ENCODE assay signal across 1 cellular context in the genomic region with DNA sequence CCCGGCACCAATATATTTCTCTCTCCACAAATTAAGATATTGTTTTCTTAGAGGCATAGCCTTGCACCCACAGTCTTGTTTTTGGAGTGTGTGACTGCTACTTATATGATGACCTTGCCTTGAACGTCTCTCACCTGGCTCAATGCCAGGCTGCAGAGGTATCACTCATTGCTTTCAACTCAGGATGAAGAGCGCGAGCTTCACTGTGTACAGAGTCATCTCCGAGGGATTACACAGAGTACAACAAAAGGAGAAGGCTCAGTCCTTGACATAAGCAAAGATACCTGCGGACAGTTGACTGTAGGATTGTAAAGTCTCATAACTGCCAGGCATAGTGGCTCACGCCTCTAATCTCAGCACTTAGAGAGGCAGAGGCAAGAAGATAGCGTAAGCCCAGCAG.
A peak's percentile ranks its signal among the peaks of the same experiment; 100 is the strongest.
TF ChIP-seq lines count a peak whose summit lies in the region.

No MANE protein-coding gene starts in this region.

TF ChIP-seq in HepG2, 621 proteins besides CTCF, POLR2A, EP300 and RAD21 (continued from another document and continues in another):
- TF ChIP-seq MYNN (CRISPR knock-in tag; IDR thresholded peaks at IDR 0.05; ENCODE audit: low read depth): no peak
- TF ChIP-seq U2AF2 (IDR thresholded peaks at IDR 0.05; ENCODE audit: low read depth, low read length): no peak
- TF ChIP-seq ZNF709 (CRISPR knock-in tag; IDR thresholded peaks at IDR 0.05): no peak
- no peak for TF ChIP-seq MEF2D (CRISPR knock-in tag; IDR thresholded peaks at IDR 0.05)
- TF ChIP-seq BCL6 (CRISPR knock-in tag; IDR thresholded peaks at IDR 0.05): peak; percentile 61
- TF ChIP-seq, protein P1, sequence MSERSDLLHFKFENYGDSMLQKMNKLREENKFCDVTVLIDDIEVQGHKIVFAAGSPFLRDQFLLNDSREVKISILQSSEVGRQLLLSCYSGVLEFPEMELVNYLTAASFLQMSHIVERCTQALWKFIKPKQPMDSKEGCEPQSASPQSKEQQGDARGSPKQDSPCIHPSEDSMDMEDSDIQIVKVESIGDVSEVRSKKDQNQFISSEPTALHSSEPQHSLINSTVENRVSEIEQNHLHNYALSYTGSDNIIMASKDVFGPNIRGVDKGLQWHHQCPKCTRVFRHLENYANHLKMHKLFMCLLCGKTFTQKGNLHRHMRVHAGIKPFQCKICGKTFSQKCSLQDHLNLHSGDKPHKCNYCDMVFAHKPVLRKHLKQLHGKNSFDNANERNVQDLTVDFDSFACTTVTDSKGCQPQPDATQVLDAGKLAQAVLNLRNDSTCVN (CRISPR knock-in tag; IDR thresholded peaks at IDR 0.05; ENCODE audit: borderline replicate concordance): no peak
- no peak for TF ChIP-seq FIP1L1 (IDR thresholded peaks at IDR 0.05; ENCODE audit: borderline replicate concordance, insufficient read depth, low read depth, low read length)
- no peak for TF ChIP-seq ZNF382 (CRISPR knock-in tag; IDR thresholded peaks at IDR 0.05; ENCODE audit: borderline replicate concordance)
- TF ChIP-seq ZNF83 (CRISPR knock-in tag; IDR thresholded peaks at IDR 0.05; ENCODE audit: borderline replicate concordance): no peak
- TF ChIP-seq TEAD3 (CRISPR knock-in tag; optimal IDR thresholded peaks at IDR 0.05; ENCODE audit: borderline replicate concordance): no peak
- TF ChIP-seq WIZ (CRISPR knock-in tag; IDR thresholded peaks at IDR 0.05): no peak
- TF ChIP-seq ZNF567 (CRISPR knock-in tag; IDR thresholded peaks at IDR 0.05; ENCODE audit: borderline replicate concordance): no peak
- TF ChIP-seq HNRNPUL1 (IDR thresholded peaks at IDR 0.05; ENCODE audit: low read depth, low read length): no peak
- no peak for TF ChIP-seq SUZ12 (IDR thresholded peaks at IDR 0.05; ENCODE audit: low read depth, low read length)
- TF ChIP-seq ZNF350 (CRISPR knock-in tag; IDR thresholded peaks at IDR 0.05; ENCODE audit: borderline replicate concordance, low read depth): no peak
- no peak for TF ChIP-seq PAWR (CRISPR knock-in tag; IDR thresholded peaks at IDR 0.05; ENCODE audit: borderline replicate concordance)
- TF ChIP-seq, protein P2, sequence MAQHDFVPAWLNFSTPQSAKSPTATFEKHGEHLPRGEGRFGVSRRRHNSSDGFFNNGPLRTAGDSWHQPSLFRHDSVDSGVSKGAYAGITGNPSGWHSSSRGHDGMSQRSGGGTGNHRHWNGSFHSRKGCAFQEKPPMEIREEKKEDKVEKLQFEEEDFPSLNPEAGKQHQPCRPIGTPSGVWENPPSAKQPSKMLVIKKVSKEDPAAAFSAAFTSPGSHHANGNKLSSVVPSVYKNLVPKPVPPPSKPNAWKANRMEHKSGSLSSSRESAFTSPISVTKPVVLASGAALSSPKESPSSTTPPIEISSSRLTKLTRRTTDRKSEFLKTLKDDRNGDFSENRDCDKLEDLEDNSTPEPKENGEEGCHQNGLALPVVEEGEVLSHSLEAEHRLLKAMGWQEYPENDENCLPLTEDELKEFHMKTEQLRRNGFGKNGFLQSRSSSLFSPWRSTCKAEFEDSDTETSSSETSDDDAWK (CRISPR knock-in tag; IDR thresholded peaks at IDR 0.05): no peak
- no peak for TF ChIP-seq ASH2L (IDR thresholded peaks at IDR 0.05; ENCODE audit: insufficient read length, low read depth, low read length)
- no peak for TF ChIP-seq ZNF616 (CRISPR knock-in tag; IDR thresholded peaks at IDR 0.05; ENCODE audit: low read depth)
- TF ChIP-seq FOXA3 (CRISPR knock-in tag; IDR thresholded peaks at IDR 0.05): peak; percentile 79
- TF ChIP-seq, protein P3, sequence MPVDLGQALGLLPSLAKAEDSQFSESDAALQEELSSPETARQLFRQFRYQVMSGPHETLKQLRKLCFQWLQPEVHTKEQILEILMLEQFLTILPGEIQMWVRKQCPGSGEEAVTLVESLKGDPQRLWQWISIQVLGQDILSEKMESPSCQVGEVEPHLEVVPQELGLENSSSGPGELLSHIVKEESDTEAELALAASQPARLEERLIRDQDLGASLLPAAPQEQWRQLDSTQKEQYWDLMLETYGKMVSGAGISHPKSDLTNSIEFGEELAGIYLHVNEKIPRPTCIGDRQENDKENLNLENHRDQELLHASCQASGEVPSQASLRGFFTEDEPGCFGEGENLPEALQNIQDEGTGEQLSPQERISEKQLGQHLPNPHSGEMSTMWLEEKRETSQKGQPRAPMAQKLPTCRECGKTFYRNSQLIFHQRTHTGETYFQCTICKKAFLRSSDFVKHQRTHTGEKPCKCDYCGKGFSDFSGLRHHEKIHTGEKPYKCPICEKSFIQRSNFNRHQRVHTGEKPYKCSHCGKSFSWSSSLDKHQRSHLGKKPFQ (CRISPR knock-in tag; IDR thresholded peaks at IDR 0.05; ENCODE audit: insufficient replicate concordance): no peak
- TF ChIP-seq ELF1 (CRISPR knock-in tag; IDR thresholded peaks at IDR 0.05): no peak
- TF ChIP-seq RARA (CRISPR knock-in tag; IDR thresholded peaks at IDR 0.05): peak; percentile 88
- TF ChIP-seq, protein P4, sequence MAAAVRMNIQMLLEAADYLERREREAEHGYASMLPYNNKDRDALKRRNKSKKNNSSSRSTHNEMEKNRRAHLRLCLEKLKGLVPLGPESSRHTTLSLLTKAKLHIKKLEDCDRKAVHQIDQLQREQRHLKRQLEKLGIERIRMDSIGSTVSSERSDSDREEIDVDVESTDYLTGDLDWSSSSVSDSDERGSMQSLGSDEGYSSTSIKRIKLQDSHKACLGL (CRISPR knock-in tag; IDR thresholded peaks at IDR 0.05): no peak
- TF ChIP-seq, protein P5, sequence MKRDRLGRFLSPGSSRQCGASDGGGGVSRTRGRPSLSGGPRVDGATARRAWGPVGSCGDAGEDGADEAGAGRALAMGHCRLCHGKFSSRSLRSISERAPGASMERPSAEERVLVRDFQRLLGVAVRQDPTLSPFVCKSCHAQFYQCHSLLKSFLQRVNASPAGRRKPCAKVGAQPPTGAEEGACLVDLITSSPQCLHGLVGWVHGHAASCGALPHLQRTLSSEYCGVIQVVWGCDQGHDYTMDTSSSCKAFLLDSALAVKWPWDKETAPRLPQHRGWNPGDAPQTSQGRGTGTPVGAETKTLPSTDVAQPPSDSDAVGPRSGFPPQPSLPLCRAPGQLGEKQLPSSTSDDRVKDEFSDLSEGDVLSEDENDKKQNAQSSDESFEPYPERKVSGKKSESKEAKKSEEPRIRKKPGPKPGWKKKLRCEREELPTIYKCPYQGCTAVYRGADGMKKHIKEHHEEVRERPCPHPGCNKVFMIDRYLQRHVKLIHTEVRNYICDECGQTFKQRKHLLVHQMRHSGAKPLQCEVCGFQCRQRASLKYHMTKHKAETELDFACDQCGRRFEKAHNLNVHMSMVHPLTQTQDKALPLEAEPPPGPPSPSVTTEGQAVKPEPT (CRISPR knock-in tag; IDR thresholded peaks at IDR 0.05; ENCODE audit: low read depth): no peak
- TF ChIP-seq MEIS1 (CRISPR knock-in tag; IDR thresholded peaks at IDR 0.05; ENCODE audit: borderline replicate concordance): no peak
- no peak for TF ChIP-seq CHCHD3 (CRISPR knock-in tag; IDR thresholded peaks at IDR 0.05)
- TF ChIP-seq ZBTB3 (CRISPR knock-in tag; IDR thresholded peaks at IDR 0.05; ENCODE audit: borderline replicate concordance, low read depth): no peak
- TF ChIP-seq, protein P6, sequence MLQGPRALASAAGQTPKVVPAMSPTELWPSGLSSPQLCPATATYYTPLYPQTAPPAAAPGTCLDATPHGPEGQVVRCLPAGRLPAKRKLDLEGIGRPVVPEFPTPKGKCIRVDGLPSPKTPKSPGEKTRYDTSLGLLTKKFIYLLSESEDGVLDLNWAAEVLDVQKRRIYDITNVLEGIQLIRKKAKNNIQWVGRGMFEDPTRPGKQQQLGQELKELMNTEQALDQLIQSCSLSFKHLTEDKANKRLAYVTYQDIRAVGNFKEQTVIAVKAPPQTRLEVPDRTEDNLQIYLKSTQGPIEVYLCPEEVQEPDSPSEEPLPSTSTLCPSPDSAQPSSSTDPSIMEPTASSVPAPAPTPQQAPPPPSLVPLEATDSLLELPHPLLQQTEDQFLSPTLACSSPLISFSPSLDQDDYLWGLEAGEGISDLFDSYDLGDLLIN (CRISPR knock-in tag; IDR thresholded peaks at IDR 0.05; ENCODE audit: borderline replicate concordance): no peak
- TF ChIP-seq MAFF (IDR thresholded peaks at IDR 0.05; ENCODE audit: low read depth, low read length): no peak
- no peak for TF ChIP-seq GATAD1 (CRISPR knock-in tag; IDR thresholded peaks at IDR 0.05)
- no peak for TF ChIP-seq ZBTB7A (CRISPR knock-in tag; IDR thresholded peaks at IDR 0.05)
- TF ChIP-seq CEBPG (CRISPR knock-in tag; IDR thresholded peaks at IDR 0.05): 0 out of 2 replicates have a peak, but pooled peaks have one; percentile 8
- no peak for TF ChIP-seq ZNF138 (CRISPR knock-in tag; IDR thresholded peaks at IDR 0.05; ENCODE audit: low read depth)
- no peak for TF ChIP-seq ZSCAN9 (CRISPR knock-in tag; IDR thresholded peaks at IDR 0.05; ENCODE audit: borderline replicate concordance)
- no peak for TF ChIP-seq SNAPC2 (CRISPR knock-in tag; IDR thresholded peaks at IDR 0.05)
- TF ChIP-seq, protein P7, sequence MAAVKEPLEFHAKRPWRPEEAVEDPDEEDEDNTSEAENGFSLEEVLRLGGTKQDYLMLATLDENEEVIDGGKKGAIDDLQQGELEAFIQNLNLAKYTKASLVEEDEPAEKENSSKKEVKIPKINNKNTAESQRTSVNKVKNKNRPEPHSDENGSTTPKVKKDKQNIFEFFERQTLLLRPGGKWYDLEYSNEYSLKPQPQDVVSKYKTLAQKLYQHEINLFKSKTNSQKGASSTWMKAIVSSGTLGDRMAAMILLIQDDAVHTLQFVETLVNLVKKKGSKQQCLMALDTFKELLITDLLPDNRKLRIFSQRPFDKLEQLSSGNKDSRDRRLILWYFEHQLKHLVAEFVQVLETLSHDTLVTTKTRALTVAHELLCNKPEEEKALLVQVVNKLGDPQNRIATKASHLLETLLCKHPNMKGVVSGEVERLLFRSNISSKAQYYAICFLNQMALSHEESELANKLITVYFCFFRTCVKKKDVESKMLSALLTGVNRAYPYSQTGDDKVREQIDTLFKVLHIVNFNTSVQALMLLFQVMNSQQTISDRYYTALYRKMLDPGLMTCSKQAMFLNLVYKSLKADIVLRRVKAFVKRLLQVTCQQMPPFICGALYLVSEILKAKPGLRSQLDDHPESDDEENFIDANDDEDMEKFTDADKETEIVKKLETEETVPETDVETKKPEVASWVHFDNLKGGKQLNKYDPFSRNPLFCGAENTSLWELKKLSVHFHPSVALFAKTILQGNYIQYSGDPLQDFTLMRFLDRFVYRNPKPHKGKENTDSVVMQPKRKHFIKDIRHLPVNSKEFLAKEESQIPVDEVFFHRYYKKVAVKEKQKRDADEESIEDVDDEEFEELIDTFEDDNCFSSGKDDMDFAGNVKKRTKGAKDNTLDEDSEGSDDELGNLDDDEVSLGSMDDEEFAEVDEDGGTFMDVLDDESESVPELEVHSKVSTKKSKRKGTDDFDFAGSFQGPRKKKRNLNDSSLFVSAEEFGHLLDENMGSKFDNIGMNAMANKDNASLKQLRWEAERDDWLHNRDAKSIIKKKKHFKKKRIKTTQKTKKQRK (IDR thresholded peaks at IDR 0.05; ENCODE audit: low read length): no peak
- TF ChIP-seq DPF2 (CRISPR knock-in tag; IDR thresholded peaks at IDR 0.05; ENCODE audit: borderline replicate concordance, low read depth): no peak
- no peak for TF ChIP-seq SP1 (IDR thresholded peaks at IDR 0.05)
- no peak for TF ChIP-seq SP1 (CRISPR knock-in tag; IDR thresholded peaks at IDR 0.05)
- TF ChIP-seq ELF3 (CRISPR knock-in tag; IDR thresholded peaks at IDR 0.05): no peak
- no peak for TF ChIP-seq HNF4G (IDR thresholded peaks at IDR 0.05; ENCODE audit: borderline replicate concordance, low read depth, low read length)
- TF ChIP-seq HNF4G (CRISPR knock-in tag; IDR thresholded peaks at IDR 0.05; ENCODE audit: borderline replicate concordance, low read depth): no peak
- no peak for TF ChIP-seq BHLHE40 (IDR thresholded peaks at IDR 0.05; ENCODE audit: low read length)
- 0 out of 2 replicates have a peak, but pooled peaks have one; percentile 18 for TF ChIP-seq NR2F6 (IDR thresholded peaks at IDR 0.05)
- 0 out of 2 replicates have a peak, but pooled peaks have one; percentile 23 for TF ChIP-seq NR2F6 (CRISPR knock-in tag; IDR thresholded peaks at IDR 0.05)
- TF ChIP-seq HCFC1 (IDR thresholded peaks at IDR 0.05; ENCODE audit: low read depth, low read length): no peak
- TF ChIP-seq JUN (CRISPR knock-in tag; IDR thresholded peaks at IDR 0.05): no peak
- peak; percentile 89 for TF ChIP-seq GATAD2A (CRISPR knock-in tag; IDR thresholded peaks at IDR 0.05)
- no peak for TF ChIP-seq SNRNP70 (IDR thresholded peaks at IDR 0.05; ENCODE audit: low read depth, low read length)
- TF ChIP-seq, protein P8, sequence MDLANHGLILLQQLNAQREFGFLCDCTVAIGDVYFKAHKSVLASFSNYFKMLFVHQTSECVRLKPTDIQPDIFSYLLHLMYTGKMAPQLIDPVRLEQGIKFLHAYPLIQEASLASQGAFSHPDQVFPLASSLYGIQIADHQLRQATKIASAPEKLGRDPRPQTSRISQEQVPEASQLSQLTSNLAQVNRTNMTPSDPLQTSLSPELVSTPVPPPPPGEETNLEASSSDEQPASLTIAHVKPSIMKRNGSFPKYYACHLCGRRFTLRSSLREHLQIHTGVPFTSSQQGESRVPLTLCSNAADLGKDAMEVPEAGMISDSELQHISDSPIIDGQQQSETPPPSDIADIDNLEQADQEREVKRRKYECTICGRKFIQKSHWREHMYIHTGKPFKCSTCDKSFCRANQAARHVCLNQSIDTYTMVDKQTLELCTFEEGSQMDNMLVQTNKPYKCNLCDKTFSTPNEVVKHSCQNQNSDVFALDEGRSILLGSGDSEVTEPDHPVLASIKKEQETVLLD (CRISPR knock-in tag; IDR thresholded peaks at IDR 0.05; ENCODE audit: low read depth): no peak
- TF ChIP-seq, protein P9, sequence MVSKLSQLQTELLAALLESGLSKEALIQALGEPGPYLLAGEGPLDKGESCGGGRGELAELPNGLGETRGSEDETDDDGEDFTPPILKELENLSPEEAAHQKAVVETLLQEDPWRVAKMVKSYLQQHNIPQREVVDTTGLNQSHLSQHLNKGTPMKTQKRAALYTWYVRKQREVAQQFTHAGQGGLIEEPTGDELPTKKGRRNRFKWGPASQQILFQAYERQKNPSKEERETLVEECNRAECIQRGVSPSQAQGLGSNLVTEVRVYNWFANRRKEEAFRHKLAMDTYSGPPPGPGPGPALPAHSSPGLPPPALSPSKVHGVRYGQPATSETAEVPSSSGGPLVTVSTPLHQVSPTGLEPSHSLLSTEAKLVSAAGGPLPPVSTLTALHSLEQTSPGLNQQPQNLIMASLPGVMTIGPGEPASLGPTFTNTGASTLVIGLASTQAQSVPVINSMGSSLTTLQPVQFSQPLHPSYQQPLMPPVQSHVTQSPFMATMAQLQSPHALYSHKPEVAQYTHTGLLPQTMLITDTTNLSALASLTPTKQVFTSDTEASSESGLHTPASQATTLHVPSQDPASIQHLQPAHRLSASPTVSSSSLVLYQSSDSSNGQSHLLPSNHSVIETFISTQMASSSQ (IDR thresholded peaks at IDR 0.05; ENCODE audit: low read depth): no peak
- TF ChIP-seq, protein P9 (CRISPR knock-in tag; IDR thresholded peaks at IDR 0.05; ENCODE audit: borderline replicate concordance): no peak
